Comparison of ENCODE assay signal across 17 cellular contexts in genomic region chr7:143431109-143431508, GRCh38. TPM values are rescaled to one million over a fixed set of nuclear protein-coding genes. Genes with fewer than 3 reads are reported as not detected.
DNase-seq lines count a peak whose midpoint lies in the region; ATAC-seq and TF ChIP-seq lines count a peak whose summit lies in the region.
"Had no signal": no experiment of that assay in that cellular context is flagged by ENCODE, and none has a peak within 500 bp of the region (broad histone marks: within the 10 kb centered on the region; RNA-seq: fewer than 3 reads in every experiment).

No MANE protein-coding gene starts in this region.

- no peaks in the 10 kb centered on the region for H3K9me3 ChIP-seq in T-helper 17 cell (ENCODE audit: control insufficient read depth, low read length, poor library complexity, severe bottlenecking)
- no peaks in the 10 kb centered on the region; the same call in 1 of the 2 replicates for H3K9me3 ChIP-seq in PC-9 (ENCODE audit: insufficient read depth, low read depth)
- H3K9me3 ChIP-seq: BE2C had no signal

- no peaks in the 10 kb centered on the region for H3K36me3 ChIP-seq in PC-9 (ENCODE audit: low read depth)
- H3K36me3 ChIP-seq: BE2C had no signal

- H3K4me2 ChIP-seq in PC-9 = no peak overlapping the region

- H3F3A ChIP-seq in PC-9 (ENCODE audit: insufficient read depth, low read depth) = 0 out of 2 replicates have a peak, but pooled peaks cover 4% of the 10 kb centered on the region

- H3K27ac Mint-ChIP-seq in T-helper 17 cell = peak overlapping the region; percentile 68
- H3K27ac Mint-ChIP-seq: CD8-positive, alpha-beta memory T cell had no signal

- peaks cover 5% of the 10 kb centered on the region for H3K36me3 Mint-ChIP-seq in T-helper 17 cell (ENCODE audit: low read depth)

- no peaks in the 10 kb centered on the region for H3K9me2 ChIP-seq in PC-9 (ENCODE audit: insufficient read depth)

- DNase-seq in NCI-H1417 treated with DMSO at 0.1 percent for 48 hours (lab: John Stamatoyannopoulos, UW) (peak; percentile 21), RWPE1 (ENCODE audit: low spot score) (no peak), T-helper 17 cell (no peak), PC-9 (no peak)
- no peak for DNase-seq in activated CD4-positive, alpha-beta T cell treated with anti-CD3 and anti-CD28 coated beads for 48 hours
- DNase-seq in activated effector memory CD4-positive, alpha-beta T cell treated with Interleukin-2 at 50 U/mL for 16 hours = no peak
- DNase-seq: ACHN; BE2C; C1 segment of cervical spinal cord; CD4-positive, CD25-positive, alpha-beta regulatory T cell; CD8-positive, alpha-beta memory T cell; COR-L47; DMS 273 treated with DMSO at 0.1 percent for 48 hours; DMS53; H9 had no signal

- H4K20me1 ChIP-seq in PC-9 (ENCODE audit: insufficient read depth) = no peaks in the 10 kb centered on the region

- H3K4me1 ChIP-seq in PC-9 (replicated peaks; ENCODE audit: insufficient read depth) = peaks cover 8% of the 10 kb centered on the region; the same call in 1 of the 2 replicates
- H3K4me1 ChIP-seq: BE2C had no signal

- ATAC-seq in T-helper 17 cell = no peak
- ATAC-seq: HepG2 had no signal

- no TSS peak for BruUV-seq in PC-9 (replicated peaks; lab: Mats Ljungman, UMichigan)

- H3K4me3 Mint-ChIP-seq in T-helper 17 cell = no peak overlapping the region
- H3K4me3 Mint-ChIP-seq: CD4-positive, CD25-positive, alpha-beta regulatory T cell; CD8-positive, alpha-beta memory T cell; H9 had no signal

- no peak overlapping the region for H3K4me3 ChIP-seq in PC-9

- H3K27ac ChIP-seq in RWPE1 (peak overlapping the region; percentile 67), PC-9 (no peak overlapping the region)

- no peaks in the 10 kb centered on the region for H3K79me2 ChIP-seq in PC-9 (ENCODE audit: low read depth)

- H2AFZ ChIP-seq in PC-9 = no peak overlapping the region

- POLR2A ChIA-PET in RWPE1 (lab: Yijun Ruan, JAX; ENCODE audit: low non-redundant PET) = no interaction called here
- POLR2A ChIA-PET in PC-9 (lab: Charles Lee; ENCODE audit: unreplicated experiment) = no interaction called here

- intact Hi-C loops in PC-9 (cut with micrococcal nuclease; ENCODE audit: unreplicated experiment) = no loop called here

- CTCF ChIA-PET in RWPE1 (lab: Yijun Ruan, JAX) = no interaction called here
- CTCF ChIA-PET in PC-9 (lab: Charles Lee) = no interaction called here

- no peaks in the 10 kb centered on the region for H3K27me3 Mint-ChIP-seq in T-helper 17 cell

- no peaks in the 10 kb centered on the region for H3K27me3 ChIP-seq in PC-9 (ENCODE audit: insufficient read depth, low read depth)

- no peak for TF ChIP-seq CTCF in RWPE1 (conservative IDR thresholded peaks at IDR 0.05; ENCODE audit: low read depth)
- TF ChIP-seq CTCF in PC-9 (conservative IDR thresholded peaks at IDR 0.05) = no peak

- H3K4me1 Mint-ChIP-seq in T-helper 17 cell = peaks cover 8% of the 10 kb centered on the region

RNA-seq across cellular contexts. Expression of gene TAS2R60, which starts 12.1 kb away (rescaled TPM):
- under 1 TPM; 0.60 to 0.80 TPM for total RNA-seq in T-helper 17 cell
- not detected in 2 replicates for total RNA-seq in PC-9 (2021)
- total RNA-seq: CD8-positive, alpha-beta memory T cell; H9; HepG2 had no signal

RNA-seq across cellular contexts. Expression of gene EPHA1, which starts 22.5 kb away (rescaled TPM):
- total RNA-seq in T-helper 17 cell (10 to 100 TPM in 1 of 2 donors, 1 to 10 TPM in 1; 9.4 to 19.7 TPM), PC-9 (2021) (35.5 and 39.3 TPM in 2 replicates)

RNA-seq across cellular contexts. Expression of gene TAS2R41, which starts 46.6 kb away (rescaled TPM):
- total RNA-seq in T-helper 17 cell (under 1 TPM; 0.52 to 0.99 TPM), PC-9 (2021) (not detected in 2 replicates)
- total RNA-seq: CD8-positive, alpha-beta memory T cell; H1; H9; HepG2 had no signal

RNA-seq across cellular contexts. Expression of gene ZYX, which starts 50.0 kb away (rescaled TPM):
- total RNA-seq in T-helper 17 cell (100 to 1,000 TPM; 151 to 165 TPM), PC-9 (2021) (145 and 167 TPM in 2 replicates)
